8 cellular contexts compared by ENCODE assay signal in genomic region chrX:49043220-49043986, GRCh38. TPM values are rescaled to one million over a fixed set of nuclear protein-coding genes. Genes with fewer than 3 reads are reported as not detected.
DNase-seq lines count a peak whose midpoint lies in the region; ATAC-seq, FAIRE-seq and TF ChIP-seq lines count a peak whose summit lies in the region.

Gene TFE3, minus strand, starts transcription at chrX:49043357. Its CDS starts 131 bp downstream, at chrX:49043226.

- peaks cover 28 to 45% of the 10 kb centered on the region in 2 experiments for H3K4me1 ChIP-seq in neutrophil (ENCODE audit: control insufficient read depth in 1 of 2, insufficient read depth in 1 of 2, low read depth in 1 of 2, low read length in 1 of 2)

- no peak for TF ChIP-seq POLR2A in NB4 (IDR thresholded peaks at IDR 0.05; ENCODE audit: extremely low read depth, insufficient read length)

- H3K36me3 ChIP-seq in SK-N-MC (ENCODE audit: insufficient read depth, low read length), result peaks cover 11% of the 10 kb centered on the region
- H3K36me3 ChIP-seq in neutrophil, result peaks cover 17% of the 10 kb centered on the region

- H3K4me1 Mint-ChIP-seq in activated naive CD4-positive, alpha-beta T cell treated with anti-CD3 and anti-CD28 coated beads, Interleukin-2, amount 10 ng/mL, durations not matched to agents 7 days and 5 days, result peaks cover 45% of the 10 kb centered on the region

- DNase-seq in GM04504 (ENCODE audit: low read depth) (peak; percentile 97), NB4 (ENCODE audit: low read depth) (peak; percentile 98), SK-N-MC (ENCODE audit: low read depth, low spot score) (peak; percentile 95), frontal cortex (ENCODE audit: low spot score in 2 of 2) (peak; percentile 83 to 90), substantia nigra (lab: John Stamatoyannopoulos, UW) (peak; percentile 52 to 98 (median 93))
- peak; percentile 97 for DNase-seq in activated naive CD4-positive, alpha-beta T cell treated with anti-CD3 and anti-CD28 coated beads, Interleukin-2, amount 10 ng/mL, durations not matched to agents 7 days and 5 days

- no peaks in the 10 kb centered on the region for H3K27me3 ChIP-seq in neutrophil

- peak within 1 kb of the TSS; percentile 64 for H3K4me3 ChIP-seq in NB4 (ENCODE audit: low read depth, low read length)
- peak within 1 kb of the TSS; percentile 81 for H3K4me3 ChIP-seq in SK-N-MC
- peak within 1 kb of the TSS; percentile 71 to 93 for H3K4me3 ChIP-seq in neutrophil (ENCODE audit: low read depth in 1 of 2, low read length in 1 of 2)

- peaks cover 4% of the 10 kb centered on the region for H3K27me3 Mint-ChIP-seq in activated naive CD4-positive, alpha-beta T cell treated with anti-CD3 and anti-CD28 coated beads, Interleukin-2, amount 10 ng/mL, durations not matched to agents 7 days and 5 days

- peak within 1 kb of the TSS; percentile 86 for H3K9ac ChIP-seq in SK-N-MC (ENCODE audit: insufficient read length)

- peak within 1 kb of the TSS; percentile 93 for H3K27ac Mint-ChIP-seq in activated naive CD4-positive, alpha-beta T cell treated with anti-CD3 and anti-CD28 coated beads, Interleukin-2, amount 10 ng/mL, durations not matched to agents 7 days and 5 days

- TF ChIP-seq CTCF in NB4 (IDR thresholded peaks at IDR 0.05; ENCODE audit: low read depth, low read length), result peak; percentile 31
- peak; percentile 67 for TF ChIP-seq CTCF in neutrophil (IDR thresholded peaks at IDR 0.05)

- H3K9me3 ChIP-seq in SK-N-MC (ENCODE audit: low read depth, low read length) (no peaks in the 10 kb centered on the region), neutrophil (no peaks in the 10 kb centered on the region)

- H3K4me3 Mint-ChIP-seq in activated naive CD4-positive, alpha-beta T cell treated with anti-CD3 and anti-CD28 coated beads, Interleukin-2, amount 10 ng/mL, durations not matched to agents 7 days and 5 days, result peak within 1 kb of the TSS; percentile 92

- H3K9me3 Mint-ChIP-seq in activated naive CD4-positive, alpha-beta T cell treated with anti-CD3 and anti-CD28 coated beads, Interleukin-2, amount 10 ng/mL, durations not matched to agents 7 days and 5 days, result no peaks in the 10 kb centered on the region

- CTCF ChIA-PET in activated naive CD4-positive, alpha-beta T cell treated with anti-CD3 and anti-CD28 coated beads, Interleukin-2, amount 10 ng/mL, durations not matched to agents 7 days and 5 days (lab: Charles Lee), result interaction anchor here (0.7 to 2.9 kb wide), 5 partner anchors 58 to 145 kb away, joined by 3 to 9 read pairs (median 3); no protein-coding TSS in a partner anchor

- peaks cover 15% of the 10 kb centered on the region for H3K36me3 Mint-ChIP-seq in activated naive CD4-positive, alpha-beta T cell treated with anti-CD3 and anti-CD28 coated beads, Interleukin-2, amount 10 ng/mL, durations not matched to agents 7 days and 5 days

- peak; percentile 87 for ATAC-seq in HG02571 (IDR thresholded peaks at IDR 0.05; ENCODE audit: unreplicated experiment)

- H3K27ac ChIP-seq in SK-N-MC (peak within 1 kb of the TSS; percentile 74), neutrophil (peak within 1 kb of the TSS; percentile 98), substantia nigra (ENCODE audit: low read depth, low read length, poor library complexity, severe bottlenecking) (peak within 1 kb of the TSS; percentile 86)

- FAIRE-seq in frontal cortex (lab: Jason Lieb, UNC), result peak; percentile 68

RNA-seq across cellular contexts. Expression of gene TFE3, which starts in this region (rescaled TPM):
- 8.6 TPM for total RNA-seq in frontal cortex

Comparison
In these comparisons a context has a peak if more than half of its experiments do, and no peak if none do; other contexts are left out.
1. Peak in every context shown above with its lines: DNase-seq, ATAC-seq, H3K4me3 ChIP-seq and H3K27ac ChIP-seq.